ENCODE assay signal across 1 cellular context in the genomic region with DNA sequence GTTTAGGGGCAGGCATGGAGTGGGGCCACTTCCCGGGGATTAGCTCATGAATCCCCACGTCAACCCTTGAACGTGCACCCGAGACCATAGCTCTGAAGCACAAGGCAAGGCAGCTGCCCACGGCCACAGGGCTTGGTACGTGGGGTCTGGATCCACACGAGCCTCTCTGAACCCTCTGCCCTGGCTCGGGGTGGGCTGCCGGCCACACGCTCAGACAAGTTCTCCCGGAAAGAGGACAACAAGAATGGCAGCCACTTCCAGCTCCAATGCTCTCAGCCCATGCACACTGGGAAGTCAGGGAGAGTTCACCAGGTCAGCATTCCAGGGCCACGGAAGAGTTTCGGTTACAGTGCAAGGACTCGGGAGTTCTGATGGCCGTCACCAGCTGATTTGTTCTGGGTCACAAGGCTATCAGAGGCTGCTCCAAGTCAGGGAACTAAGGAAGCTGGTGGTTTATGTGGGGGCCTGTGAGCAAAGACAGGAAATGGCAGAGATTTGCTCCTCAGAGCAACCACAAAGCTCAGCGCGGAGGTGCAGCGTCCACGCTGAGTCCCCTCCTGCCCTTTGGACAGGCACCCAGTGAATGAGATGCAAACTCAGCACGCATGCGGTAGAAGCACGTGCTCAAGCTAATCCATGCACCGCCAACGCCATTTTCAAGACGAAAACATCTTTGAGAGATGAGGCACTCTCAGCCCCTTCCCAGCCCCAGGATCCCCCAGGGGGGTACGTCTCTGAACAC.
TF ChIP-seq lines count a peak whose summit lies in the region.

No MANE protein-coding gene starts in this region.

TF ChIP-seq in GM23338, 12 proteins besides CTCF, POLR2A, EP300 and RAD21 (continued from another document):
- TF ChIP-seq, protein P1, sequence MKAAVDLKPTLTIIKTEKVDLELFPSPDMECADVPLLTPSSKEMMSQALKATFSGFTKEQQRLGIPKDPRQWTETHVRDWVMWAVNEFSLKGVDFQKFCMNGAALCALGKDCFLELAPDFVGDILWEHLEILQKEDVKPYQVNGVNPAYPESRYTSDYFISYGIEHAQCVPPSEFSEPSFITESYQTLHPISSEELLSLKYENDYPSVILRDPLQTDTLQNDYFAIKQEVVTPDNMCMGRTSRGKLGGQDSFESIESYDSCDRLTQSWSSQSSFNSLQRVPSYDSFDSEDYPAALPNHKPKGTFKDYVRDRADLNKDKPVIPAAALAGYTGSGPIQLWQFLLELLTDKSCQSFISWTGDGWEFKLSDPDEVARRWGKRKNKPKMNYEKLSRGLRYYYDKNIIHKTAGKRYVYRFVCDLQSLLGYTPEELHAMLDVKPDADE (IDR thresholded peaks at IDR 0.05): no peak
- TF ChIP-seq ZNF331 (CRISPR knock-in tag; IDR thresholded peaks at IDR 0.05; ENCODE audit: low read depth) (no peak), JUNB (IDR thresholded peaks at IDR 0.05; ENCODE audit: unreplicated experiment) (no peak), EZH2phosphoT487 (IDR thresholded peaks at IDR 0.05; ENCODE audit: unreplicated experiment) (no peak)
